ENCODE assay signal across 8 cellular contexts in the genomic region with DNA sequence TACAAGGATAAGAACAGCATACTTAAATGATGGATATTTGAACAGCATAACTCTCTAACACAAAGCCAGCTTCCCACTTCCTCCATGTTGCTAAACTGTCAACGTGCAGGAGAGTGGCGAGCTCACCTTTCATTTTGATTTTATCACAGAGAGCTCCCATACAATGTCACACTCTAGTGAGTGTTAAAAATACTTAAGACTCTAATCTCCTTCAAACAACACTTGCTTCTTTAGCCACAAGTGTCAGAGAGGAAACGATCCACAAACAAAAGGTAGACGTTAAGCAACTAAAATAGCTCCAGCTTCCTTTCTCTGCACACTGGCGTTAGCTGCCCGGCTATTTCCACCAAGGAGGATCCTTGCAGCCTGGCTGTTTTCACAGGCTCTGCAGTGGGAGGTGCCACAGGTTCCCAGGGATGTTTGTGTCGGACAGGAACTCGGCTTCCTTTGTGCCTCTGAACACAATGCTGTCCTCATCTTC.
DNase-seq lines count a peak whose midpoint lies in the region; ATAC-seq and TF ChIP-seq lines count a peak whose summit lies in the region.

No MANE protein-coding gene starts in this region.

- CTCF ChIA-PET in activated naive CD4-positive, alpha-beta T cell treated with anti-CD3 and anti-CD28 coated beads for 36 hours (lab: Charles Lee) = interaction anchor here (0.6 to 1.9 kb wide), 4 partner anchors 18 to 48 kb away, joined by 5 to 9 read pairs (median 6); no protein-coding TSS in a partner anchor

- TF ChIP-seq CTCF in left ventricle myocardium inferior (IDR thresholded peaks at IDR 0.05; ENCODE audit: borderline replicate concordance) = peak; percentile 48
- no peak for TF ChIP-seq CTCF in gastrocnemius medialis (IDR thresholded peaks at IDR 0.05 in 4 of 5, conservative IDR thresholded peaks at IDR 0.05 in 1 of 5)
- TF ChIP-seq CTCF in mucosa of descending colon (IDR thresholded peaks at IDR 0.05) = no peak

- H3K27me3 Mint-ChIP-seq in activated naive CD4-positive, alpha-beta T cell treated with anti-CD3 and anti-CD28 coated beads for 36 hours (ENCODE audit: low read depth) = no peaks in the 10 kb centered on the region

- no peaks in the 10 kb centered on the region for H3K27me3 ChIP-seq in left ventricle myocardium inferior (ENCODE audit: low read depth)
- H3K27me3 ChIP-seq in gastrocnemius medialis = no peaks in the 10 kb centered on the region

- peak overlapping the region; percentile 63 for H3K27ac Mint-ChIP-seq in activated naive CD4-positive, alpha-beta T cell treated with anti-CD3 and anti-CD28 coated beads for 36 hours

- H3K9me3 Mint-ChIP-seq in activated naive CD4-positive, alpha-beta T cell treated with anti-CD3 and anti-CD28 coated beads for 36 hours = no peaks in the 10 kb centered on the region

- peak in 1 of 2 donors; percentile 57 for ATAC-seq in gastrocnemius medialis
- no peak for ATAC-seq in HG03139 (IDR thresholded peaks at IDR 0.05; ENCODE audit: unreplicated experiment)
- ATAC-seq in mucosa of descending colon = no peak
- ATAC-seq in HG02623 (IDR thresholded peaks at IDR 0.05; ENCODE audit: unreplicated experiment) = no peak

- peak overlapping the region; percentile 12 for H3K4me3 ChIP-seq in left ventricle myocardium inferior
- no peak overlapping the region for H3K4me3 ChIP-seq in gastrocnemius medialis
- H3K4me3 ChIP-seq in mucosa of descending colon = no peak overlapping the region

- in situ Hi-C loops in gastrocnemius medialis (cut with MboI; ENCODE audit: low sequenced_read_pairs in 4 of 4) = no loop called here

- H3K36me3 ChIP-seq in left ventricle myocardium inferior (no peaks in the 10 kb centered on the region), gastrocnemius medialis (no peaks in the 10 kb centered on the region), mucosa of descending colon (ENCODE audit: low read depth) (no peaks in the 10 kb centered on the region)

- H3K36me3 Mint-ChIP-seq in activated naive CD4-positive, alpha-beta T cell treated with anti-CD3 and anti-CD28 coated beads for 36 hours (ENCODE audit: low read depth) = no peaks in the 10 kb centered on the region

- H3K27ac ChIP-seq in left ventricle myocardium inferior (replicated peaks) (peak overlapping the region; percentile 83), gastrocnemius medialis (peak overlapping the region in 3 of 4 donors; percentile 45 to 65 (median 64))

- TF ChIP-seq POLR2A in gastrocnemius medialis (IDR thresholded peaks at IDR 0.05) = no peak

- peaks cover 44% of the 10 kb centered on the region for H3K4me1 ChIP-seq in left ventricle myocardium inferior
- peaks cover 5 to 27% of the 10 kb centered on the region in 2 donors for H3K4me1 ChIP-seq in gastrocnemius medialis
- H3K4me1 ChIP-seq in mucosa of descending colon (ENCODE audit: low read depth) = no peaks in the 10 kb centered on the region

- peak overlapping the region; percentile 45 for H3K4me3 Mint-ChIP-seq in activated naive CD4-positive, alpha-beta T cell treated with anti-CD3 and anti-CD28 coated beads for 36 hours

- peak; percentile 32 for DNase-seq in activated naive CD4-positive, alpha-beta T cell treated with anti-CD3 and anti-CD28 coated beads for 36 hours
- no peak for DNase-seq in activated naive CD4-positive, alpha-beta T cell treated with anti-CD3 and anti-CD28 coated beads, Interleukin-2, amount 50 U/mL, for 16 hours
- DNase-seq in UCSD-AML1 (lab: John Stamatoyannopoulos, UW; ENCODE audit: unreplicated experiment) = peak; percentile 25
- DNase-seq in left ventricle myocardium inferior = peak; percentile 52
- no peak for DNase-seq in gastrocnemius medialis
- DNase-seq in mucosa of descending colon = no peak

- intact Hi-C loops in activated naive CD4-positive, alpha-beta T cell treated with anti-CD3 and anti-CD28 coated beads for 36 hours (cut with micrococcal nuclease) = loop anchor here (2.0 to 5.0 kb wide), 6 partner anchors 45 to 1055 kb away; no protein-coding TSS in a partner anchor
- intact Hi-C loops in left ventricle myocardium inferior (cut with micrococcal nuclease) (no loop called here), gastrocnemius medialis (cut with DNase I; ENCODE audit: low total_unique reads) (no loop called here), mucosa of descending colon (cut with DNase I, micrococcal nuclease) (no loop called here)

- H3K4me1 Mint-ChIP-seq in activated naive CD4-positive, alpha-beta T cell treated with anti-CD3 and anti-CD28 coated beads for 36 hours (ENCODE audit: low read depth) = peaks cover 36% of the 10 kb centered on the region

- H3K9me3 ChIP-seq in left ventricle myocardium inferior (replicated peaks) = no peaks in the 10 kb centered on the region
- H3K9me3 ChIP-seq in gastrocnemius medialis = no peaks in the 10 kb centered on the region
- H3K9me3 ChIP-seq in mucosa of descending colon = no peaks in the 10 kb centered on the region

Comparison
In these comparisons a context has a peak if more than half of its experiments do, and no peak if none do; other contexts are left out.
1. DNase-seq: peak in activated naive CD4-positive, alpha-beta T cell treated with anti-CD3 and anti-CD28 coated beads for 36 hours (single experiment), UCSD-AML1 (single experiment) and left ventricle myocardium inferior (single experiment); none in activated naive CD4-positive, alpha-beta T cell treated with anti-CD3 and anti-CD28 coated beads, Interleukin-2, amount 50 U/mL, for 16 hours (single experiment), gastrocnemius medialis (0 of 2) and mucosa of descending colon (0 of 3).